In the genomic region with DNA sequence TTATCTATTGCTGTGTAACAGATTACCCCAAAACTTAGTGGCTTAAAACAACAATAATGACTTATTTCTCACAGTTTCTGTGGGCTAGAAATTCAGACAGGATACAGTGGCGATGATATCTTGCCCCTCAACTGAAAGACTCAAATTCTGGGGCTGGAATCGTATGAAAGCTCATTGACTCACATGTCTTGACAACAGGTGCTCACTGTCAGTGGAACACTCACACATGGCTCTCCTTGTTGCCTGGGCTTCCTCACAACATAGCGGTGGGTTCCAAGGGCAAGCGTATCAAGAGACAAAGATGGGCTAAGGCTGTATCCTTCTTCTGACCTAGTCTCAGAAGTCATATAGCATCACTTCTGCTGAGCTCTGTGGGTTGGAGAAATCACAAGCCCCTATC, we compare ENCODE assay signal across 11 cellular contexts. TPM values are rescaled to one million over a fixed set of nuclear protein-coding genes. Genes with fewer than 3 reads are reported as not detected.
DNase-seq lines count a peak whose midpoint lies in the region; ATAC-seq and TF ChIP-seq lines count a peak whose summit lies in the region.
"Had no signal": no experiment of that assay in that cellular context is flagged by ENCODE, and none has a peak within 500 bp of the region (broad histone marks: within the 10 kb centered on the region; RNA-seq: fewer than 3 reads in every experiment).

No MANE protein-coding gene starts in this region.

- no peak for TF ChIP-seq CTCF in RWPE2 (IDR thresholded peaks at IDR 0.05; ENCODE audit: poor library complexity, severe bottlenecking)
- TF ChIP-seq CTCF in suprapubic skin (IDR thresholded peaks at IDR 0.05) = no peak

- DNase-seq in RWPE2 (ENCODE audit: low spot score) = no peak
- DNase-seq in effector CD4-positive, alpha-beta T cell = peak; percentile 15
- no peak for DNase-seq in COLO668 (lab: John Stamatoyannopoulos, UW; ENCODE audit: unreplicated experiment)
- no peak for DNase-seq in HT-29 (ENCODE audit: low spot score)
- DNase-seq in inferior parietal cortex (ENCODE audit: extremely low spot score) = no peak
- DNase-seq in suprapubic skin (ENCODE audit: low spot score in 2 of 2) = no peak
- DNase-seq: mesendoderm had no signal

- peak overlapping the region; percentile 70 for H3K4me2 ChIP-seq in BLaER1

- H3K4me3 ChIP-seq in BLaER1 (no peak overlapping the region), RWPE2 (ENCODE audit: severe bottlenecking) (no peak overlapping the region), suprapubic skin (no peak overlapping the region)
- H3K4me3 ChIP-seq: cardiac muscle cell, SJCRH30 had no signal

- TF ChIP-seq EP300 in suprapubic skin (IDR thresholded peaks at IDR 0.05) = no peak

- WGBS in suprapubic skin = 85% methylated on average over 4 of the region's 4 CpGs

- no peak for TF ChIP-seq POLR2A in suprapubic skin (IDR thresholded peaks at IDR 0.05)

- H3K4me1 ChIP-seq in BLaER1 (peaks cover 70% of the 10 kb centered on the region), RWPE2 (ENCODE audit: insufficient read depth, poor library complexity, severe bottlenecking) (peaks cover 34% of the 10 kb centered on the region), suprapubic skin (peaks cover 34% of the 10 kb centered on the region)

- H3K27ac ChIP-seq in BLaER1 (no peak overlapping the region), RWPE2 (ENCODE audit: poor library complexity, severe bottlenecking) (peak overlapping the region; percentile 68), suprapubic skin (no peak overlapping the region)
- H3K27ac ChIP-seq: cardiac muscle cell, SJCRH30 had no signal

- peaks cover 28% of the 10 kb centered on the region for H3K9me3 ChIP-seq in BLaER1
- no peaks in the 10 kb centered on the region for H3K9me3 ChIP-seq in RWPE2 (ENCODE audit: severe bottlenecking)
- H3K9me3 ChIP-seq in suprapubic skin = peaks cover 5% of the 10 kb centered on the region

- H3K36me3 ChIP-seq in BLaER1 (no peaks in the 10 kb centered on the region), RWPE2 (ENCODE audit: low read depth) (peaks cover 4% of the 10 kb centered on the region), suprapubic skin (no peaks in the 10 kb centered on the region)
- H3K36me3 ChIP-seq: cardiac muscle cell, SJCRH30 had no signal

- peaks cover 7% of the 10 kb centered on the region; the same call in 1 of the 2 replicates for H4K20me1 ChIP-seq in BLaER1

- no peak overlapping the region for H3K9ac ChIP-seq in BLaER1

- H3K27me3 ChIP-seq in BLaER1 = peaks cover 27% of the 10 kb centered on the region
- no peaks in the 10 kb centered on the region for H3K27me3 ChIP-seq in RWPE2 (ENCODE audit: insufficient read depth, poor library complexity, severe bottlenecking)
- no peaks in the 10 kb centered on the region for H3K27me3 ChIP-seq in suprapubic skin
- H3K27me3 ChIP-seq: cardiac muscle cell, SJCRH30 had no signal

- ATAC-seq in GM21786 (IDR thresholded peaks at IDR 0.05; ENCODE audit: unreplicated experiment) = peak; percentile 26
- ATAC-seq in RWPE2 (ENCODE audit: low read depth) = no peak

RNA-seq across cellular contexts. Expression of a gene that starts 3.7 kb away (rescaled TPM):
- 34.0 and 37.3 TPM in 2 replicates for total RNA-seq in HT-29 (2014; rRNA removed; shearing (Covaris generic))
- 10 to 100 TPM; 15.0 to 34.4 (median 24.3) TPM for total RNA-seq in suprapubic skin

RNA-seq across cellular contexts. Expression of a gene that starts 47.7 kb away (rescaled TPM):
- 12.0 and 17.5 TPM in 2 replicates for total RNA-seq in HT-29 (2014; rRNA removed; shearing (Covaris generic))
- 10 to 100 TPM; 33.8 to 53.5 (median 45.7) TPM for total RNA-seq in suprapubic skin

RNA-seq across cellular contexts. Expression of a gene that starts 58.6 kb away (rescaled TPM):
- total RNA-seq in HT-29 (2014; rRNA removed; shearing (Covaris generic)) = not detected in 2 replicates
- 1 to 10 TPM in 1 of 4 donors, under 1 TPM in 3; 0.44 to 2.0 (median 0.82) TPM for total RNA-seq in suprapubic skin
